ENCODE assay signal across 19 cellular contexts in genomic region chr16:11400076-11400475, GRCh38. TPM values are rescaled to one million over a fixed set of nuclear protein-coding genes. Genes with fewer than 3 reads are reported as not detected.
A peak's percentile ranks its signal among the peaks of the same experiment; 100 is the strongest.
DNase-seq lines count a peak whose midpoint lies in the region; ATAC-seq and TF ChIP-seq lines count a peak whose summit lies in the region.
"Had no signal": no experiment of that assay in that cellular context is flagged by ENCODE, and none has a peak within 500 bp of the region (broad histone marks: within the 10 kb centered on the region; RNA-seq: fewer than 3 reads in every experiment).

No MANE protein-coding gene starts in this region.

- H3K4me3 Mint-ChIP-seq in neural progenitor cell (no peak overlapping the region), MCF 10A (ENCODE audit: unreplicated experiment) (no peak overlapping the region)
- H3K4me3 Mint-ChIP-seq: CD8-positive, alpha-beta T cell; HFFc6 had no signal

- H3K27ac ChIP-seq in left ventricle myocardium inferior (replicated peaks) = no peak overlapping the region
- H3K27ac ChIP-seq in WERI-Rb-1 = no peak overlapping the region
- H3K27ac ChIP-seq in neural progenitor cell = no peak overlapping the region
- H3K27ac ChIP-seq in hepatocyte = no peak overlapping the region
- H3K27ac ChIP-seq: BLaER1 had no signal

- H4K20me1 ChIP-seq in neural progenitor cell (ENCODE audit: low read depth) (no peaks in the 10 kb centered on the region), hepatocyte (ENCODE audit: insufficient read depth, poor library complexity, severe bottlenecking) (no peaks in the 10 kb centered on the region)
- H4K20me1 ChIP-seq: BLaER1 had no signal

- H3K27me3 Mint-ChIP-seq in neural progenitor cell (ENCODE audit: insufficient read depth, low read depth) (peaks cover 14% of the 10 kb centered on the region), MCF 10A (ENCODE audit: insufficient read depth, unreplicated experiment) (peaks cover 4% of the 10 kb centered on the region)

- BruUV-seq in MCF 10A (replicated peaks; lab: Mats Ljungman, UMichigan) = no TSS peak

- H3K9me2 ChIP-seq in hepatocyte (replicated peaks; ENCODE audit: insufficient read depth) = no peaks in the 10 kb centered on the region

- H3K9me3 ChIP-seq in left ventricle myocardium inferior (replicated peaks) = no peaks in the 10 kb centered on the region
- no peaks in the 10 kb centered on the region for H3K9me3 ChIP-seq in WERI-Rb-1 (ENCODE audit: severe bottlenecking)
- no peaks in the 10 kb centered on the region for H3K9me3 ChIP-seq in neural progenitor cell (ENCODE audit: low read depth)
- no peaks in the 10 kb centered on the region for H3K9me3 ChIP-seq in hepatocyte (ENCODE audit: low read depth)
- H3K9me3 ChIP-seq: BLaER1 had no signal

- H3K27ac Mint-ChIP-seq in neural progenitor cell (peak overlapping the region; percentile 15), MCF 10A (ENCODE audit: low read depth, unreplicated experiment) (no peak overlapping the region)
- H3K27ac Mint-ChIP-seq: CD8-positive, alpha-beta T cell; HFFc6 had no signal

- H3K79me2 ChIP-seq in neural progenitor cell (ENCODE audit: low read depth) (no peaks in the 10 kb centered on the region), hepatocyte (no peaks in the 10 kb centered on the region)

- WGBS in hepatocyte (ENCODE audit: low lambda C conversion rate, missing lambda C conversion rate) = 96% methylated on average over 4 of the region's 7 CpGs

- intact Hi-C loops in left cardiac atrium (cut with DNase I) (no loop called here), left ventricle myocardium inferior (cut with micrococcal nuclease) (no loop called here), MCF 10A (cut with micrococcal nuclease) (no loop called here)

- no peak overlapping the region for H2AFZ ChIP-seq in neural progenitor cell (replicated peaks)
- H2AFZ ChIP-seq in hepatocyte = no peak overlapping the region

- DNase-seq in left cardiac atrium (peak; percentile 8), left ventricle myocardium inferior (no peak), WERI-Rb-1 (peak; percentile 5), neural progenitor cell (ENCODE audit: low spot score) (no peak), medulla oblongata (ENCODE audit: extremely low spot score) (no peak), MCF 10A (ENCODE audit: unreplicated experiment) (no peak), hepatocyte (ENCODE audit: low spot score) (no peak)
- DNase-seq: Calu3; CD8-positive, alpha-beta T cell; GF-D8; GOT3; HFFc6; KBM-7; MV-4-11; NCI-H187 treated with DMSO at 0.1 percent for 48 hours; NCI-H226; NCI-H524; RPMI8226 had no signal

- POLR2A ChIA-PET in MCF 10A (lab: Yijun Ruan, JAX) = no interaction called here

- no peak overlapping the region for H3K4me2 ChIP-seq in neural progenitor cell
- no peak overlapping the region for H3K4me2 ChIP-seq in hepatocyte
- H3K4me2 ChIP-seq: BLaER1 had no signal

- H3F3A ChIP-seq in neural progenitor cell (ENCODE audit: low read depth) = no peaks in the 10 kb centered on the region

- ATAC-seq in left cardiac atrium = no peak
- ATAC-seq: CD8-positive, alpha-beta T cell had no signal

- CTCF ChIA-PET in MCF 10A (lab: Yijun Ruan, JAX) = interaction anchor here (0.6 to 7.3 kb wide), 8 partner anchors 9 to 438 kb away, joined by 3 to 127 read pairs (median 3); no protein-coding TSS in a partner anchor

- no peaks in the 10 kb centered on the region for H3K36me3 ChIP-seq in left ventricle myocardium inferior
- H3K36me3 ChIP-seq in WERI-Rb-1 = no peaks in the 10 kb centered on the region
- H3K36me3 ChIP-seq in neural progenitor cell = no peaks in the 10 kb centered on the region
- no peaks in the 10 kb centered on the region for H3K36me3 ChIP-seq in hepatocyte (replicated peaks; ENCODE audit: insufficient read depth, low read depth)
- H3K36me3 ChIP-seq: BLaER1 had no signal

- H3K4me1 ChIP-seq in left ventricle myocardium inferior = peaks cover 18% of the 10 kb centered on the region
- H3K4me1 ChIP-seq in neural progenitor cell = no peaks in the 10 kb centered on the region
- peaks cover 4% of the 10 kb centered on the region for H3K4me1 ChIP-seq in hepatocyte (ENCODE audit: insufficient read depth)

- H3K27me3 ChIP-seq in left ventricle myocardium inferior (ENCODE audit: low read depth) = peaks cover 9% of the 10 kb centered on the region
- no peaks in the 10 kb centered on the region for H3K27me3 ChIP-seq in WERI-Rb-1 (ENCODE audit: insufficient read depth, low read depth, severe bottlenecking)
- H3K27me3 ChIP-seq in neural progenitor cell = no peaks in the 10 kb centered on the region
- no peaks in the 10 kb centered on the region for H3K27me3 ChIP-seq in hepatocyte
- H3K27me3 ChIP-seq: BLaER1 had no signal

- H3K4me1 Mint-ChIP-seq in neural progenitor cell = peaks cover 8% of the 10 kb centered on the region
- no peaks in the 10 kb centered on the region for H3K4me1 Mint-ChIP-seq in MCF 10A (ENCODE audit: insufficient read depth, unreplicated experiment)

- H3K36me3 Mint-ChIP-seq in neural progenitor cell = no peaks in the 10 kb centered on the region
- no peaks in the 10 kb centered on the region for H3K36me3 Mint-ChIP-seq in MCF 10A (ENCODE audit: insufficient read depth, unreplicated experiment)
- H3K36me3 Mint-ChIP-seq: CD8-positive, alpha-beta T cell had no signal

- no peak for TF ChIP-seq CTCF in left ventricle myocardium inferior (IDR thresholded peaks at IDR 0.05; ENCODE audit: borderline replicate concordance)
- TF ChIP-seq CTCF in WERI-Rb-1 (IDR thresholded peaks at IDR 0.05; ENCODE audit: low read depth, low read length) = no peak
- no peak for TF ChIP-seq CTCF in neural progenitor cell (IDR thresholded peaks at IDR 0.05)
- TF ChIP-seq CTCF in MCF 10A (IDR thresholded peaks at IDR 0.05; ENCODE audit: unreplicated experiment) = no peak
- TF ChIP-seq CTCF in hepatocyte (IDR thresholded peaks at IDR 0.05; ENCODE audit: poor library complexity) = no peak

- H3K4me3 ChIP-seq in left ventricle myocardium inferior (no peak overlapping the region), WERI-Rb-1 (ENCODE audit: low read depth, low read length) (no peak overlapping the region), neural progenitor cell (no peak overlapping the region), hepatocyte (no peak overlapping the region)
- H3K4me3 ChIP-seq: BLaER1 had no signal

- H3K9me3 Mint-ChIP-seq in neural progenitor cell (no peaks in the 10 kb centered on the region), MCF 10A (ENCODE audit: unreplicated experiment) (no peaks in the 10 kb centered on the region)
- H3K9me3 Mint-ChIP-seq: CD8-positive, alpha-beta T cell; HFFc6 had no signal

- H3K9ac ChIP-seq in neural progenitor cell = no peak overlapping the region
- H3K9ac ChIP-seq: BLaER1 had no signal

RNA-seq across cellular contexts. Expression of gene RMI2, which starts 54.8 kb away (rescaled TPM):
- total RNA-seq in left cardiac atrium (1 to 10 TPM in 1 of 2 donors, under 1 TPM in 1; 0.60 to 2.4 TPM), left ventricle myocardium inferior (0.60 TPM), neural progenitor cell (ENCODE audit: low replicate concordance) (56.1 and 68.6 TPM in 2 replicates), MCF 10A (2022) (5.8 and 6.6 TPM in 2 replicates), hepatocyte (6.7 and 9.8 TPM in 2 replicates)
- 11.4 and 16.1 TPM in 2 replicates for polyA plus RNA-seq in hepatocyte

Comparison
In these comparisons a context has a peak if more than half of its experiments do, and no peak if none do; other contexts are left out.
1. DNase-seq: peak in left cardiac atrium (single experiment) and WERI-Rb-1 (single experiment); none in left ventricle myocardium inferior (single experiment), neural progenitor cell (single experiment), medulla oblongata (single experiment), MCF 10A (single experiment) and hepatocyte (single experiment).